In genomic region chr1:165827199-165828102, GRCh38 we compare ENCODE assay signal across 8 cellular contexts. TPM values are rescaled to one million over a fixed set of nuclear protein-coding genes. Genes with fewer than 3 reads are reported as not detected.
DNase-seq lines count a peak whose midpoint lies in the region; ATAC-seq and TF ChIP-seq lines count a peak whose summit lies in the region.

TSS of gene UCK2 (plus strand) at chr1:165827614. CDS start at chr1:165827834, 220 bp downstream.

- ATAC-seq in GM21786 (IDR thresholded peaks at IDR 0.05; ENCODE audit: unreplicated experiment) (peak; percentile 58), omental fat pad (ENCODE audit: low FRiP score) (peak; percentile 92)

- H3K4me3 ChIP-seq in KMS-11 (IDR thresholded peaks at IDR 0.05; ENCODE audit: insufficient read depth, low read depth, low read length), result peak within 1 kb of the TSS; percentile 98
- H3K4me3 ChIP-seq in testis, result peak within 1 kb of the TSS; percentile 68 to 93

- WGBS in testis, 2 donors, result 1% methylated on average over 26 to 33 of the region's 95 CpGs

- no peaks in the 10 kb centered on the region for H3K9me3 ChIP-seq in testis

- intact Hi-C loops in testis (cut with DNase I; ENCODE audit: low total_unique reads), result loop anchor here (10.0 kb wide), 1 partner anchor 87 kb away; no protein-coding TSS in a partner anchor

- peak within 1 kb of the TSS; percentile 77 for H2AFZ ChIP-seq in KMS-11 (ENCODE audit: low read depth)

- in situ Hi-C loops in G401 (cut with HindIII; ENCODE audit: low sequenced_read_pairs), result no loop called here

- peaks cover 38% of the 10 kb centered on the region for H3K4me1 ChIP-seq in KMS-11 (ENCODE audit: low read depth, poor library complexity, severe bottlenecking)
- peaks cover 12% of the 10 kb centered on the region for H3K4me1 ChIP-seq in testis

- peak within 1 kb of the TSS; percentile 89 for H3K4me2 ChIP-seq in KMS-11

- TF ChIP-seq CTCF in KMS-11 (conservative IDR thresholded peaks at IDR 0.05; ENCODE audit: low read depth, low read length) (no peak), omental fat pad (IDR thresholded peaks at IDR 0.05) (no peak), testis (IDR thresholded peaks at IDR 0.05) (peak in 1 of 3 experiments; percentile 12)

- H3K9ac ChIP-seq in KMS-11, result peak within 1 kb of the TSS; percentile 96

- no peak for TF ChIP-seq POLR2A in testis (IDR thresholded peaks at IDR 0.05)

- H4K20me1 ChIP-seq in KMS-11 (ENCODE audit: insufficient read depth), result peaks cover 22% of the 10 kb centered on the region

- DNase-seq in G401 (ENCODE audit: low spot score) (peak; percentile 84), SHP77 (lab: John Stamatoyannopoulos, UW) (peak; percentile 90 to 94), germinal center (ENCODE audit: low spot score) (peak; percentile 80), omental fat pad (ENCODE audit: low spot score) (no peak), testis (peak; percentile 82)
- DNase-seq in activated naive CD4-positive, alpha-beta T cell treated with Interleukin-2 at 50 U/mL for 16 hours, result peak; percentile 68

- H3K27me3 ChIP-seq in KMS-11 (ENCODE audit: insufficient read depth, low read depth) (no peaks in the 10 kb centered on the region), testis (no peaks in the 10 kb centered on the region)

- peak within 1 kb of the TSS; percentile 92 for H3K27ac ChIP-seq in KMS-11
- H3K27ac ChIP-seq in testis, result peak within 1 kb of the TSS; percentile 83 to 86

- peaks cover 45% of the 10 kb centered on the region for H3K79me2 ChIP-seq in KMS-11 (ENCODE audit: insufficient read depth, low read depth)

- H3K36me3 ChIP-seq in KMS-11 (ENCODE audit: insufficient read depth) (no peaks in the 10 kb centered on the region), testis (ENCODE audit: low read depth, missing control alignments) (no peaks in the 10 kb centered on the region)

RNA-seq across cellular contexts. Expression of gene UCK2, which starts in this region (rescaled TPM):
- 112 and 125 TPM in 2 replicates for total RNA-seq in G401 (2014; rRNA removed; shearing (Covaris generic))
- total RNA-seq in omental fat pad (10 to 100 TPM; 19.3 to 93.9 (median 22.3) TPM), testis (10 to 100 TPM; 27.6 to 29.7 TPM)
- polyA plus RNA-seq in testis (ENCODE audit: insufficient read depth, low read depth, low replicate concordance), result 29.9 TPM
